In genomic region chr20:33730946-33731692, GRCh38 we compare ENCODE assay signal across 8 cellular contexts. TPM values are rescaled to one million over a fixed set of nuclear protein-coding genes. Genes with fewer than 3 reads are reported as not detected.
DNase-seq lines count a peak whose midpoint lies in the region; ATAC-seq, FAIRE-seq and TF ChIP-seq lines count a peak whose summit lies in the region.

No MANE protein-coding gene starts in this region.

- no peaks in the 10 kb centered on the region for H3K27me3 ChIP-seq in DND-41 (ENCODE audit: insufficient read depth, low read length, poor library complexity)
- no peaks in the 10 kb centered on the region for H3K27me3 ChIP-seq in SU-DHL-6 (ENCODE audit: low read length)
- no peaks in the 10 kb centered on the region for H3K27me3 ChIP-seq in fibroblast of lung (ENCODE audit: control insufficient read depth, insufficient read depth, low read length)
- H3K27me3 ChIP-seq in prostate gland (replicated peaks; ENCODE audit: insufficient read depth) = no peaks in the 10 kb centered on the region

- 84% methylated on average over 18 of the region's 18 CpGs for WGBS in prostate gland

- no peak for DNase-seq in DND-41
- DNase-seq in fibroblast of lung (ENCODE audit: low read depth in 2 of 2) = no peak
- DNase-seq in prostate gland (ENCODE audit: low spot score) = no peak
- no peak for DNase-seq in NCI-H226
- no peak for DNase-seq in RCC 7860 (ENCODE audit: low spot score)

- H3K4me1 ChIP-seq in DND-41 (ENCODE audit: insufficient read depth, low read length) = peaks cover 37% of the 10 kb centered on the region
- peaks cover 12% of the 10 kb centered on the region for H3K4me1 ChIP-seq in fibroblast of lung (ENCODE audit: control insufficient read depth, extremely low read depth, insufficient read depth, low read length)
- peaks cover 8% of the 10 kb centered on the region for H3K4me1 ChIP-seq in prostate gland (replicated peaks)

- H2AFZ ChIP-seq in DND-41 (ENCODE audit: low read depth, low read length) = peak overlapping the region; percentile 96
- peak overlapping the region; percentile 79 for H2AFZ ChIP-seq in SU-DHL-6 (ENCODE audit: low read depth, low read length, severe bottlenecking)
- peak overlapping the region; percentile 87 for H2AFZ ChIP-seq in fibroblast of lung (ENCODE audit: low read length)

- peak overlapping the region; percentile 68 for H3K27ac ChIP-seq in DND-41 (ENCODE audit: low read length)
- H3K27ac ChIP-seq in SU-DHL-6 (ENCODE audit: low read depth, low read length) = peak overlapping the region; percentile 98
- peak overlapping the region; percentile 63 for H3K27ac ChIP-seq in fibroblast of lung (ENCODE audit: insufficient read depth, low read length)
- H3K27ac ChIP-seq in prostate gland = peak overlapping the region; percentile 93 to 94

- ATAC-seq in DND-41 (ENCODE audit: insufficient read depth, low read depth) = no peak
- no peak for ATAC-seq in GM21723 (IDR thresholded peaks at IDR 0.05; ENCODE audit: unreplicated experiment)
- ATAC-seq in GM18519 (IDR thresholded peaks at IDR 0.05; ENCODE audit: low FRiP score, unreplicated experiment) = no peak

- intact Hi-C loops in prostate gland (cut with DNase I) = loop anchor here (5.0 kb wide), 2 partner anchors 54 to 81 kb away; partner anchors contain the start of gene CHMP4B

- no peaks in the 10 kb centered on the region for H3K9me2 ChIP-seq in SU-DHL-6 (replicated peaks; ENCODE audit: insufficient read depth, low read length)

- no peak for TF ChIP-seq POLR2A in prostate gland (IDR thresholded peaks at IDR 0.05)

- no peaks in the 10 kb centered on the region for H3K79me2 ChIP-seq in DND-41 (ENCODE audit: insufficient read depth, low read length)
- no peaks in the 10 kb centered on the region; the same call in 1 of the 2 replicates for H3K79me2 ChIP-seq in SU-DHL-6 (ENCODE audit: insufficient read depth, low read length)
- H3K79me2 ChIP-seq in fibroblast of lung (ENCODE audit: control insufficient read depth, insufficient read depth, low read length) = no peaks in the 10 kb centered on the region

- peak overlapping the region; percentile 65 for H3K9ac ChIP-seq in DND-41 (ENCODE audit: low read depth, low read length)
- peak overlapping the region; percentile 59 for H3K9ac ChIP-seq in SU-DHL-6 (ENCODE audit: low read length)
- peak overlapping the region; percentile 57 for H3K9ac ChIP-seq in fibroblast of lung (ENCODE audit: insufficient read depth, low read length)

- peaks cover 30% of the 10 kb centered on the region for H3F3A ChIP-seq in SU-DHL-6 (ENCODE audit: insufficient read depth)

- H3K36me3 ChIP-seq in DND-41 (ENCODE audit: insufficient read depth, low read length) (no peaks in the 10 kb centered on the region), SU-DHL-6 (ENCODE audit: low read length) (no peaks in the 10 kb centered on the region), fibroblast of lung (ENCODE audit: control insufficient read depth, insufficient read depth, low read length) (no peaks in the 10 kb centered on the region), prostate gland (no peaks in the 10 kb centered on the region)

- H3K4me3 ChIP-seq in DND-41 (ENCODE audit: low read depth in 1 of 2, low read length in 2 of 2) = peak overlapping the region; percentile 4 to 59; a peak in 3 of 4 replicates
- peak overlapping the region; percentile 33 for H3K4me3 ChIP-seq in SU-DHL-6 (ENCODE audit: insufficient read depth, low read length, poor library complexity, severe bottlenecking)
- H3K4me3 ChIP-seq in fibroblast of lung (replicated peaks in 1 of 4; ENCODE audit: control extremely low read depth in 1 of 4, insufficient read depth in 1 of 4, low read depth in 3 of 4, low read length in 4 of 4) = peak overlapping the region; percentile 49 to 60 (median 60)
- H3K4me3 ChIP-seq in prostate gland = peak overlapping the region; percentile 43 to 51

- TF ChIP-seq CTCF in DND-41 (IDR thresholded peaks at IDR 0.05; ENCODE audit: borderline replicate concordance, extremely low read depth, low read length, poor library complexity, severe bottlenecking) (no peak), SU-DHL-6 (IDR thresholded peaks at IDR 0.05; ENCODE audit: insufficient read depth, low read length, poor library complexity, severe bottlenecking) (no peak), fibroblast of lung (conservative IDR thresholded peaks at IDR 0.05 in 1 of 2, IDR thresholded peaks at IDR 0.05 in 1 of 2; ENCODE audit: low read depth in 1 of 2, low read length in 2 of 2) (no peak), prostate gland (IDR thresholded peaks at IDR 0.05) (no peak)

- H3K9me3 ChIP-seq in DND-41 (ENCODE audit: insufficient read depth, low read length, severe bottlenecking) (peaks cover 4% of the 10 kb centered on the region), SU-DHL-6 (ENCODE audit: insufficient read depth, low read length) (peaks cover 7% of the 10 kb centered on the region; the same call in 1 of the 2 replicates), fibroblast of lung (ENCODE audit: control insufficient read depth, insufficient read depth, low read depth, low read length) (no peaks in the 10 kb centered on the region), prostate gland (no peaks in the 10 kb centered on the region)

- H4K20me1 ChIP-seq in DND-41 (ENCODE audit: insufficient read depth, low read length) (no peaks in the 10 kb centered on the region), SU-DHL-6 (ENCODE audit: low read depth, low read length) (no peaks in the 10 kb centered on the region), fibroblast of lung (ENCODE audit: control insufficient read depth, extremely low read depth, insufficient read depth, low read length) (no peaks in the 10 kb centered on the region)

- peak overlapping the region; percentile 68 for H3K4me2 ChIP-seq in DND-41 (ENCODE audit: insufficient read depth, low read length)
- H3K4me2 ChIP-seq in SU-DHL-6 (ENCODE audit: low read depth, low read length, poor library complexity, severe bottlenecking) = peak overlapping the region; percentile 61
- H3K4me2 ChIP-seq in fibroblast of lung (ENCODE audit: extremely low read depth, insufficient read depth, low read length) = peak overlapping the region; percentile 77

- no peak for FAIRE-seq in RCC 7860 (lab: Jason Lieb, UNC)

RNA-seq across cellular contexts. Expression of gene ZNF341, which starts 0.7 kb away (rescaled TPM):
- total RNA-seq in fibroblast of lung (0.77 and 0.99 TPM in 2 replicates), prostate gland (1 to 10 TPM; 2.8 to 7.0 TPM)
- polyA plus RNA-seq in fibroblast of lung = 1.1 and 1.6 TPM in 2 replicates
- 1.2 and 1.8 TPM in 2 replicates for polyA plus RNA-seq in fibroblast of lung (2012)
- polyA minus RNA-seq in fibroblast of lung (ENCODE audit: low replicate concordance) = 1.3 and 7.5 TPM in 2 replicates

RNA-seq across cellular contexts. Expression of gene PXMP4, which starts 11.0 kb away (rescaled TPM):
- total RNA-seq in fibroblast of lung = 4.6 and 6.3 TPM in 2 replicates
- polyA plus RNA-seq in fibroblast of lung = 4.1 and 5.2 TPM in 2 replicates
- polyA plus RNA-seq in fibroblast of lung (2012) = 6.6 and 11.0 TPM in 2 replicates
- 22.2 and 24.9 TPM in 2 replicates for polyA minus RNA-seq in fibroblast of lung (ENCODE audit: low replicate concordance)
- 10 to 100 TPM; 13.3 to 25.5 TPM for total RNA-seq in prostate gland

RNA-seq across cellular contexts. Expression of gene E2F1, which starts 44.9 kb away (rescaled TPM):
- total RNA-seq in fibroblast of lung (0.51 and 2.1 TPM in 2 replicates), prostate gland (10 to 100 TPM in 1 of 2 donors, 1 to 10 TPM in 1; 2.0 to 10.1 TPM)
- 3.5 and 9.6 TPM in 2 replicates for polyA plus RNA-seq in fibroblast of lung
- polyA plus RNA-seq in fibroblast of lung (2012) = 5.0 and 16.9 TPM in 2 replicates
- polyA minus RNA-seq in fibroblast of lung (ENCODE audit: low replicate concordance) = 11.5 and 29.2 TPM in 2 replicates

RNA-seq across cellular contexts. Expression of gene NECAB3, which starts 56.9 kb away (rescaled TPM):
- 20.5 and 21.6 TPM in 2 replicates for total RNA-seq in fibroblast of lung
- polyA plus RNA-seq in fibroblast of lung = 5.1 and 7.1 TPM in 2 replicates
- 6.7 and 11.1 TPM in 2 replicates for polyA plus RNA-seq in fibroblast of lung (2012)
- 7.1 and 25.0 TPM in 2 replicates for polyA minus RNA-seq in fibroblast of lung (ENCODE audit: low replicate concordance)
- total RNA-seq in prostate gland = 100 to 1,000 TPM; 142 to 156 TPM
